ENCODE assay signal across 20 cellular contexts in the genomic region with DNA sequence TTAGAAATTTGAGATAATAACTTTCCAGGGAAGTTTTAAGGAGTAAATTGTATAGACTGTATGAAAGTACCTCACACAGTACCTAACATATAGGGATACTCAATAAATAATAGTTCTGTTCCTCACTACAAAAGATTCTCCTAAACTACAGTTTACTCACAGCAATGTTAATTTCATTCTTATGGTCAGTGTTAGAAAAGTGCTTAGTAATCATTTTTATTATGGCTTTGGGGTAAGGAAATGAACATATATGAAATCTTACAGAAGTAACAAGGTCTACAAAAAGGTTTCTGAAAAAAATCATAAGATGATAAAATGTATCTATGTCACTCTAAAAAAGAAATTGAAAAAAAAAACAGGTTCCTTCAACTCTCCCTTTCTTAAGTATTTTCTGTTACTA.
DNase-seq lines count a peak whose midpoint lies in the region; ATAC-seq, FAIRE-seq and TF ChIP-seq lines count a peak whose summit lies in the region.
"Had no signal": no experiment of that assay in that cellular context is flagged by ENCODE, and none has a peak within 500 bp of the region (broad histone marks: within the 10 kb centered on the region; RNA-seq: fewer than 3 reads in every experiment).

No MANE protein-coding gene starts in this region.

- no peaks in the 10 kb centered on the region; the same call in 1 of the 2 replicates for H3K9me1 ChIP-seq in IMR-90 (ENCODE audit: insufficient read depth, low read length)

- H3K4me3 Mint-ChIP-seq in mesothelial cell of epicardium, result no peak overlapping the region
- H3K4me3 Mint-ChIP-seq: B cell; CD4-positive, alpha-beta memory T cell had no signal

- H2BK20ac ChIP-seq in IMR-90 (ENCODE audit: low read depth, low read length) (no peak overlapping the region), H1 (ENCODE audit: low read length) (no peak overlapping the region)

- in situ Hi-C loops in HepG2 (cut with HindIII; ENCODE audit: extremely low pct_ligation_motif_present, low pct_unique_long_range_greater_than_20kb) (no loop called here), IMR-90 (cut with MboI; ENCODE audit: low sequenced_read_pairs) (no loop called here)

- no peak overlapping the region for H2BK120ac ChIP-seq in IMR-90 (ENCODE audit: low read depth, low read length)
- H2BK120ac ChIP-seq in H1 (replicated peaks; ENCODE audit: low read depth, low read length), result no peak overlapping the region

- no peaks in the 10 kb centered on the region for H3K36me3 Mint-ChIP-seq in mesothelial cell of epicardium
- H3K36me3 Mint-ChIP-seq: CD4-positive, alpha-beta memory T cell had no signal

- no peak overlapping the region for H3K27ac Mint-ChIP-seq in mesothelial cell of epicardium
- H3K27ac Mint-ChIP-seq: B cell; CD4-positive, alpha-beta memory T cell had no signal

- peaks cover 23% of the 10 kb centered on the region for H3K4me1 Mint-ChIP-seq in mesothelial cell of epicardium

- DNase-seq in HepG2 (ENCODE audit: low spot score), result no peak
- no peak for DNase-seq in right lobe of liver
- no peak for DNase-seq in IMR-90
- DNase-seq in H1 (ENCODE audit: low read depth in 1 of 2, low spot score in 2 of 2), result no peak
- DNase-seq in activated gamma-delta T cell treated with Interleukin-2 at 50 U/mL for 16 hours, result no peak
- no peak for DNase-seq in posterior vena cava (ENCODE audit: low spot score)
- DNase-seq in mesothelial cell of epicardium (ENCODE audit: low spot score in 2 of 2, unreplicated experiment in 2 of 2), result no peak
- DNase-seq: 8988T; C1 segment of cervical spinal cord; CD4-positive, alpha-beta memory T cell; COR-L47; DMS153; DMS79 treated with DMSO at 0.1 percent for 48 hours; EL had no signal

- H2AFZ ChIP-seq in HepG2 (ENCODE audit: low read length), result no peak overlapping the region
- no peak overlapping the region for H2AFZ ChIP-seq in IMR-90 (replicated peaks; ENCODE audit: low read length, poor library complexity)
- no peak overlapping the region for H2AFZ ChIP-seq in H1 (ENCODE audit: low read length)

- dilution Hi-C loops in IMR-90 (cut with HindIII; ENCODE audit: low sequenced_read_pairs, unreplicated experiment), result no loop called here

- no peaks in the 10 kb centered on the region for H3K9me3 Mint-ChIP-seq in mesothelial cell of epicardium

- ATAC-seq in HepG2 (no peak), right lobe of liver (no peak), IMR-90 (ENCODE audit: low read depth) (no peak)
- ATAC-seq: HCT116 had no signal

- H3K23ac ChIP-seq in IMR-90 (ENCODE audit: low read depth, low read length) (no peak overlapping the region), H1 (ENCODE audit: insufficient read length) (no peak overlapping the region)

- no peaks in the 10 kb centered on the region for H3K27me3 Mint-ChIP-seq in mesothelial cell of epicardium (ENCODE audit: low read depth)
- H3K27me3 Mint-ChIP-seq: B cell; CD4-positive, alpha-beta memory T cell had no signal

- H4K91ac ChIP-seq in IMR-90 (ENCODE audit: insufficient read depth, low read depth, low read length), result no peak overlapping the region
- H4K91ac ChIP-seq in H1 (replicated peaks; ENCODE audit: insufficient read length, low read length), result no peak overlapping the region

- H2BK15ac ChIP-seq in IMR-90 (ENCODE audit: low read depth, low read length) (no peak overlapping the region), H1 (ENCODE audit: low read length) (no peak overlapping the region)

- no peak for TF ChIP-seq CTCF in HepG2 (CRISPR knock-in tag; IDR thresholded peaks at IDR 0.05)
- no peak for TF ChIP-seq CTCF in right lobe of liver (IDR thresholded peaks at IDR 0.05)
- TF ChIP-seq CTCF in IMR-90 (conservative IDR thresholded peaks at IDR 0.05; ENCODE audit: low read depth, low read length), result no peak
- TF ChIP-seq CTCF in H1 (IDR thresholded peaks at IDR 0.05; ENCODE audit: control extremely low read depth in 1 of 3, insufficient read depth in 1 of 3, low read depth in 1 of 3, low read length in 3 of 3), result no peak
- TF ChIP-seq CTCF in mesothelial cell of epicardium (IDR thresholded peaks at IDR 0.05; ENCODE audit: unreplicated experiment), result no peak

- H2AK5ac ChIP-seq in IMR-90 (ENCODE audit: low read depth, low read length), result no peak overlapping the region
- no peak overlapping the region for H2AK5ac ChIP-seq in H1 (ENCODE audit: low read depth, low read length)

- POLR2A ChIA-PET in HepG2 (lab: Yijun Ruan, JAX) (no interaction called here), IMR-90 (lab: Charles Lee; ENCODE audit: unreplicated experiment) (no interaction called here), H1 (lab: Charles Lee; ENCODE audit: partially characterized antibody) (no interaction called here)

- H3K4ac ChIP-seq in IMR-90 (ENCODE audit: low read depth, low read length) (no peak overlapping the region), H1 (replicated peaks; ENCODE audit: insufficient read length, low read depth, low read length) (no peak overlapping the region)

- no peaks in the 10 kb centered on the region for H4K20me1 ChIP-seq in HepG2 (ENCODE audit: insufficient read depth, low read length)
- H4K20me1 ChIP-seq in IMR-90 (ENCODE audit: insufficient read depth, low read length), result no peaks in the 10 kb centered on the region
- H4K20me1 ChIP-seq in H1 (replicated peaks in 1 of 2; ENCODE audit: control insufficient read depth in 1 of 2, insufficient read depth in 2 of 2, low read length in 2 of 2), result peaks cover 0 to 1% of the 10 kb centered on the region in 2 experiments

- H4K8ac ChIP-seq in IMR-90 (ENCODE audit: low read depth in 2 of 2, low read length in 2 of 2), result no peak overlapping the region
- no peak overlapping the region for H4K8ac ChIP-seq in H1 (ENCODE audit: extremely low read depth, insufficient read depth, low read length)

- H3K14ac ChIP-seq in IMR-90 (replicated peaks; ENCODE audit: low read depth, low read length) (no peak overlapping the region), H1 (ENCODE audit: insufficient read length) (no peak overlapping the region)

- no peak overlapping the region for H2AK9ac ChIP-seq in IMR-90 (replicated peaks; ENCODE audit: low read depth, low read length, poor library complexity)

- TF ChIP-seq RAD21 in HepG2 (CRISPR knock-in tag; IDR thresholded peaks at IDR 0.05) (no peak), IMR-90 (IDR thresholded peaks at IDR 0.05; ENCODE audit: low read length) (no peak), H1 (IDR thresholded peaks at IDR 0.05 in 1 of 2, conservative IDR thresholded peaks at IDR 0.05 in 1 of 2; ENCODE audit: low read depth in 2 of 2, low read length in 2 of 2) (no peak)

- H3K18ac ChIP-seq in IMR-90 (ENCODE audit: low read depth, low read length) (no peak overlapping the region), H1 (ENCODE audit: extremely low read depth, low read length) (no peak overlapping the region)

- H3K36me3 ChIP-seq in HepG2 (replicated peaks in 1 of 2; ENCODE audit: control insufficient read depth in 1 of 2, insufficient read depth in 2 of 2, low read length in 2 of 2), result no peaks in the 10 kb centered on the region
- H3K36me3 ChIP-seq in right lobe of liver, result no peaks in the 10 kb centered on the region
- no peaks in the 10 kb centered on the region for H3K36me3 ChIP-seq in IMR-90 (ENCODE audit: control insufficient read depth, insufficient read depth, low read length)
- H3K36me3 ChIP-seq in H1 (ENCODE audit: control insufficient read depth in 2 of 4, insufficient read depth in 4 of 4, low read length in 3 of 4), result no peaks in the 10 kb centered on the region

- FAIRE-seq in HepG2 (lab: Jason Lieb, UNC), result no peak
- no peak for FAIRE-seq in H1 (lab: Jason Lieb, UNC)
- FAIRE-seq: D721Med, G401.6, GM12891, H54 had no signal

- CTCF ChIA-PET in HepG2 (lab: Yijun Ruan, JAX; ENCODE audit: low intra/inter-chr PET ratio, low total read pairs) (no interaction called here), IMR-90 (lab: Yijun Ruan, JAX) (no interaction called here), H1 (lab: Charles Lee; ENCODE audit: partially characterized antibody) (no interaction called here)

- TF ChIP-seq EP300 in HepG2 (IDR thresholded peaks at IDR 0.05; ENCODE audit: low read depth in 2 of 2, low read length in 2 of 2) (no peak), HepG2 (CRISPR knock-in tag; IDR thresholded peaks at IDR 0.05; ENCODE audit: borderline replicate concordance) (no peak), H1 (IDR thresholded peaks at IDR 0.05; ENCODE audit: borderline replicate concordance in 1 of 2, low read depth in 2 of 2, low read length in 2 of 2) (no peak)

- H3K79me1 ChIP-seq in IMR-90 (ENCODE audit: low read depth in 1 of 2, low read length in 2 of 2), result peaks cover 3 to 8% of the 10 kb centered on the region in 2 experiments; a peak in 2 of 4 replicates
- H3K79me1 ChIP-seq in H1 (ENCODE audit: low read depth, low read length), result no peaks in the 10 kb centered on the region

- H3K79me2 ChIP-seq in HepG2 (ENCODE audit: insufficient read depth, low read length) (no peaks in the 10 kb centered on the region), H1 (ENCODE audit: control insufficient read depth in 1 of 2, insufficient read depth in 2 of 2, low read length in 2 of 2) (no peaks in the 10 kb centered on the region)

- no peaks in the 10 kb centered on the region for H3K9me3 ChIP-seq in HepG2 (ENCODE audit: low read length)
- no peaks in the 10 kb centered on the region for H3K9me3 ChIP-seq in right lobe of liver
- no peaks in the 10 kb centered on the region for H3K9me3 ChIP-seq in IMR-90 (ENCODE audit: control insufficient read depth, insufficient read depth, low read length)
- no peaks in the 10 kb centered on the region for H3K9me3 ChIP-seq in H1 (ENCODE audit: insufficient read depth in 2 of 2, low read depth in 1 of 2, low read length in 1 of 2)

- H4K5ac ChIP-seq in IMR-90 (ENCODE audit: low read depth, low read length), result no peak overlapping the region
- no peak overlapping the region for H4K5ac ChIP-seq in H1 (ENCODE audit: insufficient read length, low read depth, low read length)

- no peak overlapping the region for H3K27ac ChIP-seq in HepG2 (ENCODE audit: extremely low read length, insufficient read depth, low read length)
- no peak overlapping the region for H3K27ac ChIP-seq in right lobe of liver
- no peak overlapping the region for H3K27ac ChIP-seq in IMR-90 (ENCODE audit: insufficient read depth, low read length)
- H3K27ac ChIP-seq in H1 (ENCODE audit: low read depth, low read length), result no peak overlapping the region

- TF ChIP-seq POLR2A in HepG2 (IDR thresholded peaks at IDR 0.05; ENCODE audit: insufficient read depth in 1 of 2, low read depth in 2 of 2, low read length in 2 of 2) (no peak), right lobe of liver (IDR thresholded peaks at IDR 0.05) (no peak), IMR-90 (IDR thresholded peaks at IDR 0.05; ENCODE audit: low read depth, low read length) (no peak), H1 (IDR thresholded peaks at IDR 0.05; ENCODE audit: control extremely low read depth in 1 of 2, low read depth in 2 of 2, low read length in 2 of 2) (no peak)

- BruUV-seq in HepG2 (replicated peaks; lab: Mats Ljungman, UMichigan) (no TSS peak), IMR-90 (replicated peaks; lab: Mats Ljungman, UMichigan) (no TSS peak)

- H3K9ac ChIP-seq in HepG2 (ENCODE audit: insufficient read depth, low read depth, low read length), result no peak overlapping the region
- H3K9ac ChIP-seq in IMR-90 (ENCODE audit: low read depth, low read length), result no peak overlapping the region
- H3K9ac ChIP-seq in H1 (replicated peaks in 1 of 4; ENCODE audit: extremely low read depth in 1 of 4, low read depth in 3 of 4, low read length in 3 of 4), result no peak overlapping the region

- no peak overlapping the region for H2BK12ac ChIP-seq in H1 (ENCODE audit: low read depth, low read length)

- no peaks in the 10 kb centered on the region for H3K27me3 ChIP-seq in HepG2 (ENCODE audit: control insufficient read depth in 1 of 2, insufficient read depth in 2 of 2, low read length in 2 of 2)
- no peaks in the 10 kb centered on the region for H3K27me3 ChIP-seq in right lobe of liver
- no peaks in the 10 kb centered on the region for H3K27me3 ChIP-seq in IMR-90 (ENCODE audit: control insufficient read depth, insufficient read depth, low read length)
- H3K27me3 ChIP-seq in H1 (replicated peaks in 1 of 4; ENCODE audit: control insufficient read depth in 3 of 4, extremely low read depth in 1 of 4, insufficient read depth in 3 of 4, low read length in 3 of 4), result no peaks in the 10 kb centered on the region

- H3K4me2 ChIP-seq in HepG2 (ENCODE audit: low read depth, low read length) (no peak overlapping the region), IMR-90 (ENCODE audit: low read depth, low read length) (no peak overlapping the region), H1 (ENCODE audit: insufficient read depth in 1 of 2, low read depth in 2 of 2, low read length in 2 of 2) (no peak overlapping the region)

- H2BK5ac ChIP-seq in IMR-90 (ENCODE audit: low read depth, low read length, poor library complexity, severe bottlenecking) (no peak overlapping the region), H1 (ENCODE audit: low read depth, low read length) (no peak overlapping the region)

- no peaks in the 10 kb centered on the region for H3K4me1 ChIP-seq in HepG2 (ENCODE audit: insufficient read depth, low read length)
- no peaks in the 10 kb centered on the region for H3K4me1 ChIP-seq in right lobe of liver
- peaks cover 5% of the 10 kb centered on the region for H3K4me1 ChIP-seq in IMR-90 (ENCODE audit: control insufficient read depth, insufficient read depth, low read length)
- H3K4me1 ChIP-seq in H1 (replicated peaks in 1 of 4; ENCODE audit: control insufficient read depth in 3 of 4, insufficient read depth in 4 of 4, low read length in 3 of 4), result peaks cover 4 to 8% (median 4%) of the 10 kb centered on the region in 4 experiments; a peak in 6 of 7 replicates

- H3K4me3 ChIP-seq in HepG2 (replicated peaks in 1 of 3; ENCODE audit: insufficient read depth in 1 of 3, low read depth in 2 of 3, low read length in 3 of 3) (no peak overlapping the region), right lobe of liver (no peak overlapping the region), IMR-90 (ENCODE audit: insufficient read depth, low read depth, low read length) (no peak overlapping the region), H1 (ENCODE audit: extremely low read depth in 1 of 4, insufficient read depth in 2 of 4, low read depth in 3 of 4, low read length in 4 of 4) (no peak overlapping the region)

- H3K56ac ChIP-seq in IMR-90 (ENCODE audit: extremely low read depth, insufficient read depth, low read length) (no peak overlapping the region), H1 (replicated peaks; ENCODE audit: insufficient read length, low read depth, low read length) (no peak overlapping the region)

- intact Hi-C loops in HepG2 (cut with micrococcal nuclease; ENCODE audit: unreplicated experiment) (no loop called here), right lobe of liver (cut with DNase I) (no loop called here), IMR-90 (cut with micrococcal nuclease) (no loop called here), posterior vena cava (cut with DNase I) (no loop called here)

- H3K23me2 ChIP-seq in H1 (ENCODE audit: low read depth, low read length), result no peaks in the 10 kb centered on the region
